15 cellular contexts compared by ENCODE assay signal in genomic region chr6:129393659-129394058, GRCh38.
DNase-seq lines count a peak whose midpoint lies in the region; ATAC-seq lines count a peak whose summit lies in the region.
"Had no signal": no experiment of that assay in that cellular context is flagged by ENCODE, and none has a peak within 500 bp of the region (broad histone marks: within the 10 kb centered on the region; RNA-seq: fewer than 3 reads in every experiment).

No MANE protein-coding gene starts in this region.

- peak; percentile 66 for ATAC-seq in GM19395 (IDR thresholded peaks at IDR 0.05; ENCODE audit: unreplicated experiment)
- ATAC-seq in HG03039 (IDR thresholded peaks at IDR 0.05; ENCODE audit: unreplicated experiment) = peak; percentile 58
- ATAC-seq: activated naive CD8-positive, alpha-beta T cell treated with anti-CD3 and anti-CD28 coated beads, Interleukin-2, amount 50 U/mL, for 24 hours; stimulated activated effector memory CD8-positive, alpha-beta T cell treated with anti-CD3 and anti-CD28 coated beads, Interleukin-12 subunit alpha, Interleukin-12 subunit beta, amount 100 ng/mL, for 72 hours had no signal

- peak; percentile 58 for DNase-seq in NOMO-1 treated with DMSO at 0.1 percent for 48 hours (lab: John Stamatoyannopoulos, UW; ENCODE audit: unreplicated experiment)
- peak; percentile 46 for DNase-seq in pons (ENCODE audit: low spot score)
- no peak for DNase-seq in ureter (ENCODE audit: low spot score)
- no peak for DNase-seq in activated CD8-positive, alpha-beta memory T cell treated with anti-CD3 and anti-CD28 coated beads for 24 hours
- no peak for DNase-seq in T-helper 1 cell
- no peak for DNase-seq in NCI-H2081 (lab: John Stamatoyannopoulos, UW)
- DNase-seq: activated CD4-positive, alpha-beta T cell treated with anti-CD3 and anti-CD28 coated beads, Interleukin-2, amount 10 ng/mL, durations not matched to agents 7 days and 5 days; activated naive CD8-positive, alpha-beta T cell treated with anti-CD3 and anti-CD28 coated beads, Interleukin-2, amount 50 U/mL, for 24 hours; activated T-cell treated with anti-CD3 and anti-CD28 coated beads, Interleukin-2, amount 50 U/mL, for 48 hours; C1 segment of cervical spinal cord; NCI-H446; upper lobe of left lung had no signal

Comparison
In these comparisons a context has a peak if more than half of its experiments do, and no peak if none do; other contexts are left out.
1. DNase-seq: peak in NOMO-1 treated with DMSO at 0.1 percent for 48 hours (single experiment) and pons (single experiment); none in ureter (single experiment), activated CD8-positive, alpha-beta memory T cell treated with anti-CD3 and anti-CD28 coated beads for 24 hours (single experiment), T-helper 1 cell (0 of 5) and NCI-H2081 (0 of 2).